ENCODE assay signal across 22 cellular contexts in genomic region chr18:13315000-13315399, GRCh38.
"Had no signal": no experiment of that assay in that cellular context is flagged by ENCODE, and none has a peak within 500 bp of the region (broad histone marks: within the 10 kb centered on the region; RNA-seq: fewer than 3 reads in every experiment).

No MANE protein-coding gene starts in this region.

- DNase-seq: Karpas-422, KBM-7, MG63, NCI-H1092, NCI-H1105 treated with DMSO at 0.1 percent for 48 hours, NCI-H1417 treated with DMSO at 0.1 percent for 48 hours, NCI-H187, NCI-H2029, NCI-H2081 treated with DMSO at 0.1 percent for 48 hours, NCI-H2171, NCI-H226, NCI-H446, NCI-H510A, NCI-H524 treated with DMSO at 0.1 percent for 48 hours, NCI-H69, NCI-H774, Right ventricle myocardium superior, RPMI8226, SIG-M5 had no signal

- H3K27me3 ChIP-seq: MG63, SJSA1 had no signal

- H3K4me3 ChIP-seq: MG63, SJSA1, SK-N-MC had no signal

- H3K27ac ChIP-seq: HL-60, SJSA1, SK-N-MC had no signal

- H3K36me3 ChIP-seq: MG63, SJSA1 had no signal

- H3K4me1 ChIP-seq: SJSA1 had no signal
